1 cellular context compared by ENCODE assay signal in the genomic region with DNA sequence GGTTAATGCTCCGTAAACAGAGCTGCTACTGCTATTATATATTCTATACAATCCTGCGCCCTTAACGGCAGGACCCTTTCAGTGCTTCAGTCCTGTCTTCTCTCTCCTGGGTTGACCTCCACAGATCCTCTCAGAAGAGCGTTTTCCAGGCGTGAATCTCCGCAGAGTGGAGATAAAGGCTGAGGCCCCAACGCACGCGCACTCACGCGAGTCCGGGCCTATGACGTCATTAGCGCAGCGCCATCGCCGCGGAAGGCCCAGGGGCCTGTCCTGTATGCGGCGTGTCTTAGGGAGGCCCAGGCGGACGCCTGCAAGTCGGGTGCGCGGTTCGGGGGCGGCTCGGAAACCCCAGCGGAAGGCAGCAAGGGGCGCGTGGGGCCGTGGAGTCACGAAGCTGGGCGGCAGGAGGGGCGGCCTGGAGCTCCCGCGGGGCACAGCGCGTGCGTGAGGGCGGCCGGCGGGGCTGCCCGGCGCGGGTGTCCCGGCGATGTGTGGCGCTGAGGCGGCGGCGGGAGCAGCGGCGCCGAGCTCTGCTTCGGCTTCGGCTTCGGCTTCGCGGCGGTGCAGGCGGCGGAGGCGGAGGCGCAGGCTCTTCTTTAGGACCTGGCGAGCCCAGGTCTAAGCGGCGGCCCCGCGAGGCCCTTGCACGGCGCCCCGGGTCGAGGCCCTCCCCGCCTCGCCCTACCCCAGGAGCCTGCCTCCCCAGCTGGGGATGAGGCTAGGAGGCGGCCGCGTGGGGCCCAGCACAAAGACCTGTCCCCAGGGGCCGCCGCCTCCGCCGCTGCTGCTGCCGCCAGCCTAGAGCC.
TF ChIP-seq lines count a peak whose summit lies in the region.

A gene with protein sequence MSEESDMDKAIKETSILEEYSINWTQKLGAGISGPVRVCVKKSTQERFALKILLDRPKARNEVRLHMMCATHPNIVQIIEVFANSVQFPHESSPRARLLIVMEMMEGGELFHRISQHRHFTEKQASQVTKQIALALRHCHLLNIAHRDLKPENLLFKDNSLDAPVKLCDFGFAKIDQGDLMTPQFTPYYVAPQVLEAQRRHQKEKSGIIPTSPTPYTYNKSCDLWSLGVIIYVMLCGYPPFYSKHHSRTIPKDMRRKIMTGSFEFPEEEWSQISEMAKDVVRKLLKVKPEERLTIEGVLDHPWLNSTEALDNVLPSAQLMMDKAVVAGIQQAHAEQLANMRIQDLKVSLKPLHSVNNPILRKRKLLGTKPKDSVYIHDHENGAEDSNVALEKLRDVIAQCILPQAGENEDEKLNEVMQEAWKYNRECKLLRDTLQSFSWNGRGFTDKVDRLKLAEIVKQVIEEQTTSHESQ (plus strand): TSS at position 479 of the 806 bp plus-strand sequence. CDS start 506 bp downstream, outside the sequence.

TF ChIP-seq in HEK293, 187 proteins besides CTCF, POLR2A, EP300 and RAD21 (continued from another document and continues in another):
- TF ChIP-seq, protein P1, sequence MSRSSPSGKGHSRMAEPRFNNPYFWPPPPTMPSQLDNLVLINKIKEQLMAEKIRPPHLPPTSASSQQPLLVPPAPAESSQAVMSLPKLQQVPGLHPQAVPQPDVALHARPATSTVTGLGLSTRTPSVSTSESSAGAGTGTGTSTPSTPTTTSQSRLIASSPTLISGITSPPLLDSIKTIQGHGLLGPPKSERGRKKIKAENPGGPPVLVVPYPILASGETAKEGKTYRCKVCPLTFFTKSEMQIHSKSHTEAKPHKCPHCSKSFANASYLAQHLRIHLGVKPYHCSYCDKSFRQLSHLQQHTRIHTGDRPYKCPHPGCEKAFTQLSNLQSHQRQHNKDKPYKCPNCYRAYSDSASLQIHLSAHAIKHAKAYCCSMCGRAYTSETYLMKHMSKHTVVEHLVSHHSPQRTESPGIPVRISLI (tag by site-specific recombination; IDR thresholded peaks at IDR 0.05), result no peak
- TF ChIP-seq, protein P2, sequence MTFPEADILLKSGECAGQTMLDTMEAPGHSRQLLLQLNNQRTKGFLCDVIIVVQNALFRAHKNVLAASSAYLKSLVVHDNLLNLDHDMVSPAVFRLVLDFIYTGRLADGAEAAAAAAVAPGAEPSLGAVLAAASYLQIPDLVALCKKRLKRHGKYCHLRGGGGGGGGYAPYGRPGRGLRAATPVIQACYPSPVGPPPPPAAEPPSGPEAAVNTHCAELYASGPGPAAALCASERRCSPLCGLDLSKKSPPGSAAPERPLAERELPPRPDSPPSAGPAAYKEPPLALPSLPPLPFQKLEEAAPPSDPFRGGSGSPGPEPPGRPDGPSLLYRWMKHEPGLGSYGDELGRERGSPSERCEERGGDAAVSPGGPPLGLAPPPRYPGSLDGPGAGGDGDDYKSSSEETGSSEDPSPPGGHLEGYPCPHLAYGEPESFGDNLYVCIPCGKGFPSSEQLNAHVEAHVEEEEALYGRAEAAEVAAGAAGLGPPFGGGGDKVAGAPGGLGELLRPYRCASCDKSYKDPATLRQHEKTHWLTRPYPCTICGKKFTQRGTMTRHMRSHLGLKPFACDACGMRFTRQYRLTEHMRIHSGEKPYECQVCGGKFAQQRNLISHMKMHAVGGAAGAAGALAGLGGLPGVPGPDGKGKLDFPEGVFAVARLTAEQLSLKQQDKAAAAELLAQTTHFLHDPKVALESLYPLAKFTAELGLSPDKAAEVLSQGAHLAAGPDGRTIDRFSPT (tag by site-specific recombination; IDR thresholded peaks at IDR 0.05), result no peak
- TF ChIP-seq ZNF416 (tag by site-specific recombination; IDR thresholded peaks at IDR 0.05) (no peak), ZNF777 (tag by site-specific recombination; IDR thresholded peaks at IDR 0.05; ENCODE audit: borderline replicate concordance) (no peak), ZFP3 (tag by site-specific recombination; IDR thresholded peaks at IDR 0.05; ENCODE audit: low read depth) (no peak), ZNF423 (tag by site-specific recombination; IDR thresholded peaks at IDR 0.05) (no peak), GLI4 (tag by site-specific recombination; IDR thresholded peaks at IDR 0.05) (no peak), ZNF785 (tag by site-specific recombination; IDR thresholded peaks at IDR 0.05) (0 out of 2 replicates have a peak, but pooled peaks have one; percentile 73), ZNF555 (tag by site-specific recombination; conservative IDR thresholded peaks at IDR 0.05) (no peak), ZNF76 (tag by site-specific recombination; IDR thresholded peaks at IDR 0.05; ENCODE audit: borderline replicate concordance, low read depth) (peak; percentile 84), ZFHX2 (tag by site-specific recombination; conservative IDR thresholded peaks at IDR 0.05) (peak; percentile 80), ZNF514 (tag by site-specific recombination; IDR thresholded peaks at IDR 0.05) (no peak), ZNF239 (tag by site-specific recombination; IDR thresholded peaks at IDR 0.05) (no peak), ZNF223 (tag by site-specific recombination; IDR thresholded peaks at IDR 0.05) (no peak), ZNF311 (tag by site-specific recombination; IDR thresholded peaks at IDR 0.05; ENCODE audit: borderline replicate concordance) (no peak), ZNF658 (tag by site-specific recombination; IDR thresholded peaks at IDR 0.05) (no peak), ZNF169 (tag by site-specific recombination; IDR thresholded peaks at IDR 0.05) (no peak), TCF7L2 (IDR thresholded peaks at IDR 0.05; ENCODE audit: borderline replicate concordance, low read depth, low read length) (no peak), ZNF2 (tag by site-specific recombination; IDR thresholded peaks at IDR 0.05) (peak; percentile 53; the same call in 1 of the 2 replicates), ZNF473 (tag by site-specific recombination; IDR thresholded peaks at IDR 0.05) (no peak), SETDB1 (IDR thresholded peaks at IDR 0.05; ENCODE audit: insufficient read length, low read length) (no peak), ZNF549 (tag by site-specific recombination; IDR thresholded peaks at IDR 0.05) (no peak), HOXA7 (CRISPR knock-in tag; IDR thresholded peaks at IDR 0.05; ENCODE audit: borderline replicate concordance) (no peak), SALL2 (tag by site-specific recombination; IDR thresholded peaks at IDR 0.05; ENCODE audit: borderline replicate concordance) (no peak), ZNF350 (tag by site-specific recombination; IDR thresholded peaks at IDR 0.05) (no peak), BCL11A (tag by site-specific recombination; IDR thresholded peaks at IDR 0.05; ENCODE audit: low read depth) (no peak), ZNF202 (tag by site-specific recombination; IDR thresholded peaks at IDR 0.05; ENCODE audit: borderline replicate concordance) (no peak), ZNF354C (tag by site-specific recombination; IDR thresholded peaks at IDR 0.05; ENCODE audit: borderline replicate concordance, low read depth) (no peak), ZNF404 (tag by site-specific recombination; IDR thresholded peaks at IDR 0.05) (no peak), ZNF174 (tag by site-specific recombination; IDR thresholded peaks at IDR 0.05) (no peak), ZNF660 (tag by site-specific recombination; IDR thresholded peaks at IDR 0.05) (no peak; the same call in 1 of the 2 replicates), SP2 (tag by site-specific recombination; IDR thresholded peaks at IDR 0.05) (peak; percentile 60), KLF7 (tag by site-specific recombination; IDR thresholded peaks at IDR 0.05; ENCODE audit: borderline replicate concordance) (peak; percentile 62; the same call in 1 of the 2 replicates), ZIC2 (tag by site-specific recombination; IDR thresholded peaks at IDR 0.05) (peak; percentile 11; the same call in 1 of the 2 replicates), PRDM1 (tag by site-specific recombination; IDR thresholded peaks at IDR 0.05) (no peak), ZEB2 (tag by site-specific recombination; IDR thresholded peaks at IDR 0.05) (0 out of 2 replicates have a peak, but pooled peaks have one; percentile 47), ZNF768 (tag by site-specific recombination; IDR thresholded peaks at IDR 0.05) (no peak), ZBTB48 (tag by site-specific recombination; IDR thresholded peaks at IDR 0.05) (0 out of 2 replicates have a peak, but pooled peaks have one; percentile 31), ZNF548 (tag by site-specific recombination; IDR thresholded peaks at IDR 0.05) (no peak), ZNF626 (tag by site-specific recombination; IDR thresholded peaks at IDR 0.05) (0 out of 2 replicates have a peak, but pooled peaks have one; percentile 28), ZNF184 (tag by site-specific recombination; IDR thresholded peaks at IDR 0.05) (no peak), ZNF324 (tag by site-specific recombination; IDR thresholded peaks at IDR 0.05) (peak; percentile 85), ZNF621 (tag by site-specific recombination; IDR thresholded peaks at IDR 0.05) (no peak), ZNF292 (tag by site-specific recombination; IDR thresholded peaks at IDR 0.05; ENCODE audit: borderline replicate concordance, low read depth) (no peak), ZNF830 (tag by site-specific recombination; IDR thresholded peaks at IDR 0.05; ENCODE audit: low read depth) (no peak), ZNF571 (tag by site-specific recombination; IDR thresholded peaks at IDR 0.05) (no peak), GFI1B (tag by site-specific recombination; IDR thresholded peaks at IDR 0.05) (0 out of 2 replicates have a peak, but pooled peaks have one; percentile 22), MEIS1 (CRISPR knock-in tag; IDR thresholded peaks at IDR 0.05; ENCODE audit: borderline replicate concordance) (no peak), ZNF433 (tag by site-specific recombination; IDR thresholded peaks at IDR 0.05; ENCODE audit: low read depth) (no peak), ZFP69B (tag by site-specific recombination; IDR thresholded peaks at IDR 0.05) (no peak), GLI2 (tag by site-specific recombination; IDR thresholded peaks at IDR 0.05; ENCODE audit: borderline replicate concordance, low read depth) (no peak)
- TF ChIP-seq, protein P3, sequence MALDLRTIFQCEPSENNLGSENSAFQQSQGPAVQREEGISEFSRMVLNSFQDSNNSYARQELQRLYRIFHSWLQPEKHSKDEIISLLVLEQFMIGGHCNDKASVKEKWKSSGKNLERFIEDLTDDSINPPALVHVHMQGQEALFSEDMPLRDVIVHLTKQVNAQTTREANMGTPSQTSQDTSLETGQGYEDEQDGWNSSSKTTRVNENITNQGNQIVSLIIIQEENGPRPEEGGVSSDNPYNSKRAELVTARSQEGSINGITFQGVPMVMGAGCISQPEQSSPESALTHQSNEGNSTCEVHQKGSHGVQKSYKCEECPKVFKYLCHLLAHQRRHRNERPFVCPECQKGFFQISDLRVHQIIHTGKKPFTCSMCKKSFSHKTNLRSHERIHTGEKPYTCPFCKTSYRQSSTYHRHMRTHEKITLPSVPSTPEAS (tag by site-specific recombination; IDR thresholded peaks at IDR 0.05), result no peak
- TF ChIP-seq, protein P4, sequence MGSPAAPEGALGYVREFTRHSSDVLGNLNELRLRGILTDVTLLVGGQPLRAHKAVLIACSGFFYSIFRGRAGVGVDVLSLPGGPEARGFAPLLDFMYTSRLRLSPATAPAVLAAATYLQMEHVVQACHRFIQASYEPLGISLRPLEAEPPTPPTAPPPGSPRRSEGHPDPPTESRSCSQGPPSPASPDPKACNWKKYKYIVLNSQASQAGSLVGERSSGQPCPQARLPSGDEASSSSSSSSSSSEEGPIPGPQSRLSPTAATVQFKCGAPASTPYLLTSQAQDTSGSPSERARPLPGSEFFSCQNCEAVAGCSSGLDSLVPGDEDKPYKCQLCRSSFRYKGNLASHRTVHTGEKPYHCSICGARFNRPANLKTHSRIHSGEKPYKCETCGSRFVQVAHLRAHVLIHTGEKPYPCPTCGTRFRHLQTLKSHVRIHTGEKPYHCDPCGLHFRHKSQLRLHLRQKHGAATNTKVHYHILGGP (tag by site-specific recombination; IDR thresholded peaks at IDR 0.05), result no peak
- TF ChIP-seq, protein P5, sequence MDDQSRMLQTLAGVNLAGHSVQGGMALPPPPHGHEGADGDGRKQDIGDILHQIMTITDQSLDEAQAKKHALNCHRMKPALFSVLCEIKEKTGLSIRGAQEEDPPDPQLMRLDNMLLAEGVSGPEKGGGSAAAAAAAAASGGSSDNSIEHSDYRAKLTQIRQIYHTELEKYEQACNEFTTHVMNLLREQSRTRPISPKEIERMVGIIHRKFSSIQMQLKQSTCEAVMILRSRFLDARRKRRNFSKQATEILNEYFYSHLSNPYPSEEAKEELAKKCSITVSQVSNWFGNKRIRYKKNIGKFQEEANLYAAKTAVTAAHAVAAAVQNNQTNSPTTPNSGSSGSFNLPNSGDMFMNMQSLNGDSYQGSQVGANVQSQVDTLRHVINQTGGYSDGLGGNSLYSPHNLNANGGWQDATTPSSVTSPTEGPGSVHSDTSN (CRISPR knock-in tag; IDR thresholded peaks at IDR 0.05), result peak; percentile 86
- TF ChIP-seq, protein P6, sequence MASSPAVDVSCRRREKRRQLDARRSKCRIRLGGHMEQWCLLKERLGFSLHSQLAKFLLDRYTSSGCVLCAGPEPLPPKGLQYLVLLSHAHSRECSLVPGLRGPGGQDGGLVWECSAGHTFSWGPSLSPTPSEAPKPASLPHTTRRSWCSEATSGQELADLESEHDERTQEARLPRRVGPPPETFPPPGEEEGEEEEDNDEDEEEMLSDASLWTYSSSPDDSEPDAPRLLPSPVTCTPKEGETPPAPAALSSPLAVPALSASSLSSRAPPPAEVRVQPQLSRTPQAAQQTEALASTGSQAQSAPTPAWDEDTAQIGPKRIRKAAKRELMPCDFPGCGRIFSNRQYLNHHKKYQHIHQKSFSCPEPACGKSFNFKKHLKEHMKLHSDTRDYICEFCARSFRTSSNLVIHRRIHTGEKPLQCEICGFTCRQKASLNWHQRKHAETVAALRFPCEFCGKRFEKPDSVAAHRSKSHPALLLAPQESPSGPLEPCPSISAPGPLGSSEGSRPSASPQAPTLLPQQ (tag by site-specific recombination; IDR thresholded peaks at IDR 0.05), result peak; percentile 71
- TF ChIP-seq, protein P7, sequence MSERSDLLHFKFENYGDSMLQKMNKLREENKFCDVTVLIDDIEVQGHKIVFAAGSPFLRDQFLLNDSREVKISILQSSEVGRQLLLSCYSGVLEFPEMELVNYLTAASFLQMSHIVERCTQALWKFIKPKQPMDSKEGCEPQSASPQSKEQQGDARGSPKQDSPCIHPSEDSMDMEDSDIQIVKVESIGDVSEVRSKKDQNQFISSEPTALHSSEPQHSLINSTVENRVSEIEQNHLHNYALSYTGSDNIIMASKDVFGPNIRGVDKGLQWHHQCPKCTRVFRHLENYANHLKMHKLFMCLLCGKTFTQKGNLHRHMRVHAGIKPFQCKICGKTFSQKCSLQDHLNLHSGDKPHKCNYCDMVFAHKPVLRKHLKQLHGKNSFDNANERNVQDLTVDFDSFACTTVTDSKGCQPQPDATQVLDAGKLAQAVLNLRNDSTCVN (tag by site-specific recombination; optimal IDR thresholded peaks at IDR 0.05), result peak; percentile 98
- TF ChIP-seq, protein P8, sequence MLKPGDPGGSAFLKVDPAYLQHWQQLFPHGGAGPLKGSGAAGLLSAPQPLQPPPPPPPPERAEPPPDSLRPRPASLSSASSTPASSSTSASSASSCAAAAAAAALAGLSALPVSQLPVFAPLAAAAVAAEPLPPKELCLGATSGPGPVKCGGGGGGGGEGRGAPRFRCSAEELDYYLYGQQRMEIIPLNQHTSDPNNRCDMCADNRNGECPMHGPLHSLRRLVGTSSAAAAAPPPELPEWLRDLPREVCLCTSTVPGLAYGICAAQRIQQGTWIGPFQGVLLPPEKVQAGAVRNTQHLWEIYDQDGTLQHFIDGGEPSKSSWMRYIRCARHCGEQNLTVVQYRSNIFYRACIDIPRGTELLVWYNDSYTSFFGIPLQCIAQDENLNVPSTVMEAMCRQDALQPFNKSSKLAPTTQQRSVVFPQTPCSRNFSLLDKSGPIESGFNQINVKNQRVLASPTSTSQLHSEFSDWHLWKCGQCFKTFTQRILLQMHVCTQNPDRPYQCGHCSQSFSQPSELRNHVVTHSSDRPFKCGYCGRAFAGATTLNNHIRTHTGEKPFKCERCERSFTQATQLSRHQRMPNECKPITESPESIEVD (tag by site-specific recombination; IDR thresholded peaks at IDR 0.05), result peak; percentile 10; the same call in 1 of the 2 replicates
